Comparison of ENCODE assay signal across 13 cellular contexts in the genomic region with DNA sequence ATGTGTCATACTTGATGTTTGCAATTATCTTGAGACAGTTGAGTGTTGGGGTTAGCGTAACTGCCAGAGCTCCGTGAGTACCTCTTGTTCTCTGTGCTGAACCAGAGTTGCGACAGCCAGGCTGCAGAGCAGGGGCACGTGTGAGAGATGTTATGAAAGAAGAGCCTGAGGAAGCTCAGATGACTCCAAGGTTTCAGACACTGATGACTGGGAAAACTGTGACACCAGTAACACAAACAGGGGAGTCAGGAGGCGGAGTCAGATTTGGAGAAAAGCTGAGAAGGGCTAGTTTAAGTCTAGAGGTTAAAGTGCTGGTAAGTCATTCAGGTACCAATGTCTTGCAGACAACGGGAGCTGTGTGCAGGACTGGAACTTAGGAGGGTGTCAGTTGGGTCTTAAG. TPM values are rescaled to one million over a fixed set of nuclear protein-coding genes. Genes with fewer than 3 reads are reported as not detected.
A peak's percentile ranks its signal among the peaks of the same experiment; 100 is the strongest.
DNase-seq lines count a peak whose midpoint lies in the region; ATAC-seq and TF ChIP-seq lines count a peak whose summit lies in the region.
"Had no signal": no experiment of that assay in that cellular context is flagged by ENCODE, and none has a peak within 500 bp of the region (broad histone marks: within the 10 kb centered on the region; RNA-seq: fewer than 3 reads in every experiment).

No MANE protein-coding gene starts in this region.

- intact Hi-C loops in naive thymus-derived CD4-positive, alpha-beta T cell (cut with micrococcal nuclease), result no loop called here

- H3K27me3 ChIP-seq in naive thymus-derived CD4-positive, alpha-beta T cell (ENCODE audit: control insufficient read depth in 2 of 2, insufficient read depth in 2 of 2, low read length in 2 of 2), result no peaks in the 10 kb centered on the region

- CTCF ChIA-PET in naive thymus-derived CD4-positive, alpha-beta T cell (lab: Charles Lee), result no interaction called here

- H3K4me1 Mint-ChIP-seq in naive thymus-derived CD4-positive, alpha-beta T cell, result peaks cover 0 to 35% (median 0%) of the 10 kb centered on the region in 7 donors

- H3K4me3 Mint-ChIP-seq in naive thymus-derived CD4-positive, alpha-beta T cell, result no peak overlapping the region
- H3K4me3 Mint-ChIP-seq: activated B cell treated with CpG ODN at 0.5 μM for 24 hours; CD4-positive, CD25-positive, alpha-beta regulatory T cell; HFFc6 had no signal

- no peak for TF ChIP-seq CTCF in NB4 (IDR thresholded peaks at IDR 0.05; ENCODE audit: low read depth, low read length)

- no peaks in the 10 kb centered on the region for H3K27me3 Mint-ChIP-seq in naive thymus-derived CD4-positive, alpha-beta T cell
- H3K27me3 Mint-ChIP-seq: activated B cell treated with CpG ODN at 0.5 μM for 24 hours; CD4-positive, CD25-positive, alpha-beta regulatory T cell had no signal

- TF ChIP-seq POLR2A in NB4 (IDR thresholded peaks at IDR 0.05; ENCODE audit: extremely low read depth, insufficient read length), result no peak

- H3K36me3 ChIP-seq in naive thymus-derived CD4-positive, alpha-beta T cell (ENCODE audit: control insufficient read depth in 2 of 3, insufficient read depth in 3 of 3, low read length in 3 of 3), result peaks cover 0 to 5% (median 0%) of the 10 kb centered on the region in 3 experiments

- no peaks in the 10 kb centered on the region for H3K9me3 ChIP-seq in naive thymus-derived CD4-positive, alpha-beta T cell (ENCODE audit: control insufficient read depth in 2 of 3, low read length in 3 of 3)

- peaks cover 5 to 30% (median 24%) of the 10 kb centered on the region in 5 donors for H3K36me3 Mint-ChIP-seq in naive thymus-derived CD4-positive, alpha-beta T cell

- no peak overlapping the region for H3K4me3 ChIP-seq in NB4 (ENCODE audit: low read depth, low read length)
- no peak overlapping the region for H3K4me3 ChIP-seq in naive thymus-derived CD4-positive, alpha-beta T cell (ENCODE audit: low read length)

- no peaks in the 10 kb centered on the region for H3K9me3 Mint-ChIP-seq in naive thymus-derived CD4-positive, alpha-beta T cell
- H3K9me3 Mint-ChIP-seq: activated B cell treated with CpG ODN at 0.5 μM for 24 hours; CD4-positive, CD25-positive, alpha-beta regulatory T cell; HFFc6 had no signal

- H3K4me1 ChIP-seq in naive thymus-derived CD4-positive, alpha-beta T cell (ENCODE audit: control insufficient read depth in 2 of 2, insufficient read depth in 2 of 2, low read length in 2 of 2), result no peaks in the 10 kb centered on the region

- H3K27ac ChIP-seq in naive thymus-derived CD4-positive, alpha-beta T cell (ENCODE audit: low read depth, low read length), result no peak overlapping the region

- DNase-seq in AG08395 (ENCODE audit: low spot score) (peak; percentile 67), NB4 (ENCODE audit: low read depth) (peak; percentile 94), fibroblast of gingiva (ENCODE audit: low read depth) (peak; percentile 94), GM19240 (ENCODE audit: insufficient read length, low spot score) (no peak), HuH-7 (ENCODE audit: low spot score) (no peak), epidermal melanocyte (ENCODE audit: insufficient read length, low spot score) (no peak)
- no peak for DNase-seq in naive thymus-derived CD4-positive, alpha-beta T cell
- DNase-seq: activated B cell treated with CpG ODN at 0.5 μM for 24 hours; CD4-positive, CD25-positive, alpha-beta regulatory T cell; HFFc6; KG1; NK-92 treated with Interleukin-12 subunit alpha and Interleukin-12 subunit beta, amount 100 ng/mL, for 24 hours had no signal

- ATAC-seq in naive thymus-derived CD4-positive, alpha-beta T cell, result peak; percentile 82
- no peak for ATAC-seq in GM18907 (IDR thresholded peaks at IDR 0.05; ENCODE audit: unreplicated experiment)

- no peak overlapping the region for H3K27ac Mint-ChIP-seq in naive thymus-derived CD4-positive, alpha-beta T cell
- H3K27ac Mint-ChIP-seq: activated B cell treated with CpG ODN at 0.5 μM for 24 hours; CD4-positive, CD25-positive, alpha-beta regulatory T cell; HFFc6 had no signal

- POLR2A ChIA-PET in naive thymus-derived CD4-positive, alpha-beta T cell (lab: Charles Lee), result interaction anchor here (0.5 kb wide), 1 partner anchor 20 kb away, joined by 3 read pairs; no protein-coding TSS in a partner anchor

RNA-seq across cellular contexts. Expression of gene BLM, which starts 45.0 kb away (rescaled TPM):
- total RNA-seq in naive thymus-derived CD4-positive, alpha-beta T cell, result 10 to 100 TPM in 1 of 5 experiments, 1 to 10 TPM in 4; 3.5 to 53.1 (median 6.6) TPM
- 1 to 10 TPM; 2.8 to 4.4 TPM for polyA plus RNA-seq in naive thymus-derived CD4-positive, alpha-beta T cell

Comparison
In these comparisons a context has a peak if more than half of its experiments do, and no peak if none do; other contexts are left out.
1. DNase-seq: peak in AG08395 (single experiment), NB4 (single experiment) and fibroblast of gingiva (single experiment); none in naive thymus-derived CD4-positive, alpha-beta T cell (0 of 9), GM19240 (single experiment), HuH-7 (single experiment) and epidermal melanocyte (single experiment).